18 cellular contexts compared by ENCODE assay signal in genomic region chr5:52895572-52896296, GRCh38.
DNase-seq lines count a peak whose midpoint lies in the region; ATAC-seq and TF ChIP-seq lines count a peak whose summit lies in the region.
"Had no signal": no experiment of that assay in that cellular context is flagged by ENCODE, and none has a peak within 500 bp of the region (broad histone marks: within the 10 kb centered on the region; RNA-seq: fewer than 3 reads in every experiment).

No MANE protein-coding gene starts in this region.

- H2AFZ ChIP-seq in trophoblast cell (ENCODE audit: insufficient read depth, low read length, poor library complexity): no peak overlapping the region

- peak overlapping the region; percentile 33 for H2BK5ac ChIP-seq in trophoblast cell (ENCODE audit: low read depth, low read length, poor library complexity)

- H2BK12ac ChIP-seq in trophoblast cell (ENCODE audit: low read length): no peak overlapping the region

- H3K4me2 ChIP-seq in trophoblast cell (ENCODE audit: low read length): no peak overlapping the region

- POLR2A ChIA-PET in A673 (lab: Charles Lee; ENCODE audit: low non-redundant PET): no interaction called here

- H3K36me3 ChIP-seq in A673 (ENCODE audit: insufficient read depth, low read length, poor library complexity, severe bottlenecking) (no peaks in the 10 kb centered on the region), trophoblast cell (ENCODE audit: control insufficient read depth in 1 of 2, insufficient read depth in 2 of 2, low read length in 2 of 2) (no peaks in the 10 kb centered on the region)
- H3K36me3 ChIP-seq: SJSA1 had no signal

- peaks cover 3% of the 10 kb centered on the region for H3K79me1 ChIP-seq in trophoblast cell (ENCODE audit: low read length)

- H4K12ac ChIP-seq in trophoblast cell (ENCODE audit: low read depth, low read length): no peak overlapping the region

- ATAC-seq in HG03520 (IDR thresholded peaks at IDR 0.05; ENCODE audit: unreplicated experiment): no peak
- ATAC-seq: activated naive CD4-positive, alpha-beta T cell treated with anti-CD3 and anti-CD28 coated beads, Interleukin-2, amount 50 U/mL, for 72 hours; HCT116; K562; left lobe of liver had no signal

- peak; percentile 47; the same call in 1 of the 2 replicates for TF ChIP-seq CTCF in A673 (conservative IDR thresholded peaks at IDR 0.05; ENCODE audit: low read depth, low read length)
- TF ChIP-seq CTCF in LNCAP (IDR thresholded peaks at IDR 0.05): peak; percentile 24; the same call in 1 of the 2 replicates
- TF ChIP-seq CTCF in fibroblast of mammary gland (conservative IDR thresholded peaks at IDR 0.05; ENCODE audit: control insufficient read depth, insufficient read depth, low read depth, low read length): no peak

- peak overlapping the region; percentile 56 for H3K27ac ChIP-seq in A673 (ENCODE audit: low read depth, low read length, poor library complexity, severe bottlenecking)
- no peak overlapping the region for H3K27ac ChIP-seq in trophoblast cell (ENCODE audit: low read depth, low read length)
- H3K27ac ChIP-seq: SJSA1 had no signal

- H3K23ac ChIP-seq in trophoblast cell (ENCODE audit: low read length): no peak overlapping the region

- no peak overlapping the region for H3K9ac ChIP-seq in trophoblast cell (ENCODE audit: low read length)

- CTCF ChIA-PET in A673 (lab: Charles Lee): no interaction called here

- DNase-seq in A673 (ENCODE audit: low spot score): peak; percentile 69
- DNase-seq in fibroblast of mammary gland (ENCODE audit: low read depth): peak; percentile 7
- DNase-seq in trophoblast cell: peak in 1 of 2 donors; percentile 23
- no peak for DNase-seq in AG08396 (ENCODE audit: low spot score)
- no peak for DNase-seq in HT-29 (ENCODE audit: low spot score)
- no peak for DNase-seq in NCI-H1436 (lab: John Stamatoyannopoulos, UW)
- DNase-seq: activated CD4-positive, alpha-beta T cell treated with anti-CD3 and anti-CD28 coated beads, Interleukin-2, amount 50 U/mL, for 1 hour; activated T-cell treated with anti-CD3 and anti-CD28 coated beads, Interleukin-2, amount 50 U/mL, for 1 hour; effector CD8-positive, alpha-beta T cell; NCI-H1436 treated with DMSO at 0.1 percent for 48 hours; NCI-H446 treated with DMSO at 0.1 percent for 48 hours had no signal

- H3K14ac ChIP-seq in trophoblast cell (ENCODE audit: low read length): peak overlapping the region; percentile 82

- H3K4ac ChIP-seq in trophoblast cell (ENCODE audit: low read depth, low read length): no peak overlapping the region

- H2AK5ac ChIP-seq in trophoblast cell (ENCODE audit: low read length): no peak overlapping the region

- H3K79me2 ChIP-seq in trophoblast cell (ENCODE audit: control insufficient read depth, insufficient read depth, low read length, poor library complexity): no peaks in the 10 kb centered on the region

- peaks cover 26% of the 10 kb centered on the region for H3K4me1 ChIP-seq in A673 (ENCODE audit: insufficient read depth, low read length, poor library complexity, severe bottlenecking)
- peaks cover 3 to 6% of the 10 kb centered on the region in 2 experiments for H3K4me1 ChIP-seq in trophoblast cell (ENCODE audit: control insufficient read depth in 1 of 2, insufficient read depth in 2 of 2, low read length in 2 of 2)
- H3K4me1 ChIP-seq: SJSA1 had no signal

- H3K27me3 ChIP-seq in A673 (replicated peaks; ENCODE audit: insufficient read depth, low read depth, low read length, poor library complexity) (no peaks in the 10 kb centered on the region), trophoblast cell (ENCODE audit: insufficient read depth, low read length) (no peaks in the 10 kb centered on the region)
- H3K27me3 ChIP-seq: SJSA1 had no signal

- H3K18ac ChIP-seq in trophoblast cell (ENCODE audit: low read length): no peak overlapping the region

- intact Hi-C loops in A673 (cut with micrococcal nuclease; ENCODE audit: unreplicated experiment): no loop called here

- H4K91ac ChIP-seq in trophoblast cell (ENCODE audit: low read depth, low read length): no peak overlapping the region

- H2BK120ac ChIP-seq in trophoblast cell (ENCODE audit: insufficient read depth, low read length, poor library complexity): no peak overlapping the region

- H3K9me3 ChIP-seq in A673 (ENCODE audit: low read depth, low read length, poor library complexity, severe bottlenecking) (no peaks in the 10 kb centered on the region), trophoblast cell (ENCODE audit: insufficient read depth, low read depth, low read length) (no peaks in the 10 kb centered on the region)
- H3K9me3 ChIP-seq: SJSA1 had no signal

- H4K8ac ChIP-seq in trophoblast cell (ENCODE audit: low read depth, low read length): no peak overlapping the region

- no TSS peak for BruUV-seq in A673 (replicated peaks; lab: Mats Ljungman, UMichigan)

- no CpG with 5 or more reads among the region's 4 CpGs for WGBS in trophoblast cell (ENCODE audit: extremely low coverage, insufficient coverage, insufficient read length)

- no peak overlapping the region for H3K4me3 ChIP-seq in A673 (ENCODE audit: low read depth, low read length, poor library complexity, severe bottlenecking)
- no peak overlapping the region for H3K4me3 ChIP-seq in fibroblast of mammary gland (ENCODE audit: control insufficient read depth, low read depth, low read length)
- no peak overlapping the region for H3K4me3 ChIP-seq in trophoblast cell (ENCODE audit: low read depth, low read length)
- H3K4me3 ChIP-seq: K562, SJSA1 had no signal

Comparison
In these comparisons a context has a peak if more than half of its experiments do, and no peak if none do; other contexts are left out.
1. DNase-seq: peak in A673 (single experiment) and fibroblast of mammary gland (single experiment); none in AG08396 (single experiment), HT-29 (single experiment) and NCI-H1436 (single experiment).